In the genomic region with DNA sequence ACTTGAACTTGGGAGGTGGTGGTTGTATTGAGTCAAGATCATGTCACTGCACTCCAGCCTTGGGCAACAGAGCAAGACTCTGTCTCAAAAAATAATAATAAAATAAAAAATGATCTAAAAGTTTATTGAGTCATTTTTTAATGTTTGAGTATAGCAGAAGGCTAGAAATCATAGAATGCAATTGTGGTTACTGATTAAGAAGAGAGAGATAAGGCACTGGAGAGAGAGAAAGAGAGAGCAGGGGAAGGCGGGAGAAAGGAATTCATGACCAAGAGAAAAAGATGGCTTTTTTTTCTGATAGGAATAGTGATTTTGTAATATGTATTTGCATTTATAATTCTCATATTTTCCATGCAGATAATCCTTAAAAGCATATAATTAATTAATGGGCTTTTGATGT, we compare ENCODE assay signal across 1 cellular context.
TF ChIP-seq lines count a peak whose summit lies in the region.

No MANE protein-coding gene starts in this region.

TF ChIP-seq in SK-N-SH treated with all-trans-retinoic acid at 6 μM for 48 hours, 23 proteins besides CTCF, POLR2A, EP300 and RAD21 (continued from another document):
- TF ChIP-seq, protein P1, sequence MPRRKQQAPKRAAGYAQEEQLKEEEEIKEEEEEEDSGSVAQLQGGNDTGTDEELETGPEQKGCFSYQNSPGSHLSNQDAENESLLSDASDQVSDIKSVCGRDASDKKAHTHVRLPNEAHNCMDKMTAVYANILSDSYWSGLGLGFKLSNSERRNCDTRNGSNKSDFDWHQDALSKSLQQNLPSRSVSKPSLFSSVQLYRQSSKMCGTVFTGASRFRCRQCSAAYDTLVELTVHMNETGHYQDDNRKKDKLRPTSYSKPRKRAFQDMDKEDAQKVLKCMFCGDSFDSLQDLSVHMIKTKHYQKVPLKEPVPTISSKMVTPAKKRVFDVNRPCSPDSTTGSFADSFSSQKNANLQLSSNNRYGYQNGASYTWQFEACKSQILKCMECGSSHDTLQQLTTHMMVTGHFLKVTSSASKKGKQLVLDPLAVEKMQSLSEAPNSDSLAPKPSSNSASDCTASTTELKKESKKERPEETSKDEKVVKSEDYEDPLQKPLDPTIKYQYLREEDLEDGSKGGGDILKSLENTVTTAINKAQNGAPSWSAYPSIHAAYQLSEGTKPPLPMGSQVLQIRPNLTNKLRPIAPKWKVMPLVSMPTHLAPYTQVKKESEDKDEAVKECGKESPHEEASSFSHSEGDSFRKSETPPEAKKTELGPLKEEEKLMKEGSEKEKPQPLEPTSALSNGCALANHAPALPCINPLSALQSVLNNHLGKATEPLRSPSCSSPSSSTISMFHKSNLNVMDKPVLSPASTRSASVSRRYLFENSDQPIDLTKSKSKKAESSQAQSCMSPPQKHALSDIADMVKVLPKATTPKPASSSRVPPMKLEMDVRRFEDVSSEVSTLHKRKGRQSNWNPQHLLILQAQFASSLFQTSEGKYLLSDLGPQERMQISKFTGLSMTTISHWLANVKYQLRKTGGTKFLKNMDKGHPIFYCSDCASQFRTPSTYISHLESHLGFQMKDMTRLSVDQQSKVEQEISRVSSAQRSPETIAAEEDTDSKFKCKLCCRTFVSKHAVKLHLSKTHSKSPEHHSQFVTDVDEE (CRISPR knock-in tag; IDR thresholded peaks at IDR 0.05), result no peak
- TF ChIP-seq OSR1 (CRISPR knock-in tag; IDR thresholded peaks at IDR 0.05) (no peak), ZFP3 (CRISPR knock-in tag; IDR thresholded peaks at IDR 0.05) (no peak), BACH2 (CRISPR knock-in tag; IDR thresholded peaks at IDR 0.05; ENCODE audit: borderline replicate concordance) (no peak), PPARA (CRISPR knock-in tag; IDR thresholded peaks at IDR 0.05; ENCODE audit: borderline replicate concordance) (no peak), TCF4 (CRISPR knock-in tag; IDR thresholded peaks at IDR 0.05; ENCODE audit: borderline replicate concordance) (no peak), ZNF8 (CRISPR knock-in tag; IDR thresholded peaks at IDR 0.05) (no peak), ISL1 (CRISPR knock-in tag; IDR thresholded peaks at IDR 0.05) (peak; percentile 84), ZFP30 (CRISPR knock-in tag; IDR thresholded peaks at IDR 0.05) (no peak), TOX (CRISPR knock-in tag; IDR thresholded peaks at IDR 0.05; ENCODE audit: borderline replicate concordance) (no peak), RARB (CRISPR knock-in tag; IDR thresholded peaks at IDR 0.05) (no peak), ARNTL (CRISPR knock-in tag; IDR thresholded peaks at IDR 0.05; ENCODE audit: borderline replicate concordance, low read depth) (no peak), ZNF70 (CRISPR knock-in tag; IDR thresholded peaks at IDR 0.05) (no peak), CSDC2 (CRISPR knock-in tag; IDR thresholded peaks at IDR 0.05) (no peak), ESRRG (CRISPR knock-in tag; IDR thresholded peaks at IDR 0.05) (no peak)
- TF ChIP-seq, protein P2, sequence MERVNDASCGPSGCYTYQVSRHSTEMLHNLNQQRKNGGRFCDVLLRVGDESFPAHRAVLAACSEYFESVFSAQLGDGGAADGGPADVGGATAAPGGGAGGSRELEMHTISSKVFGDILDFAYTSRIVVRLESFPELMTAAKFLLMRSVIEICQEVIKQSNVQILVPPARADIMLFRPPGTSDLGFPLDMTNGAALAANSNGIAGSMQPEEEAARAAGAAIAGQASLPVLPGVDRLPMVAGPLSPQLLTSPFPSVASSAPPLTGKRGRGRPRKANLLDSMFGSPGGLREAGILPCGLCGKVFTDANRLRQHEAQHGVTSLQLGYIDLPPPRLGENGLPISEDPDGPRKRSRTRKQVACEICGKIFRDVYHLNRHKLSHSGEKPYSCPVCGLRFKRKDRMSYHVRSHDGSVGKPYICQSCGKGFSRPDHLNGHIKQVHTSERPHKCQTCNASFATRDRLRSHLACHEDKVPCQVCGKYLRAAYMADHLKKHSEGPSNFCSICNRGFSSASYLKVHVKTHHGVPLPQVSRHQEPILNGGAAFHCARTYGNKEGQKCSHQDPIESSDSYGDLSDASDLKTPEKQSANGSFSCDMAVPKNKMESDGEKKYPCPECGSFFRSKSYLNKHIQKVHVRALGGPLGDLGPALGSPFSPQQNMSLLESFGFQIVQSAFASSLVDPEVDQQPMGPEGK (CRISPR knock-in tag; IDR thresholded peaks at IDR 0.05; ENCODE audit: borderline replicate concordance), result 0 out of 2 replicates have a peak, but pooled peaks have one; percentile 25
- TF ChIP-seq, protein P3, sequence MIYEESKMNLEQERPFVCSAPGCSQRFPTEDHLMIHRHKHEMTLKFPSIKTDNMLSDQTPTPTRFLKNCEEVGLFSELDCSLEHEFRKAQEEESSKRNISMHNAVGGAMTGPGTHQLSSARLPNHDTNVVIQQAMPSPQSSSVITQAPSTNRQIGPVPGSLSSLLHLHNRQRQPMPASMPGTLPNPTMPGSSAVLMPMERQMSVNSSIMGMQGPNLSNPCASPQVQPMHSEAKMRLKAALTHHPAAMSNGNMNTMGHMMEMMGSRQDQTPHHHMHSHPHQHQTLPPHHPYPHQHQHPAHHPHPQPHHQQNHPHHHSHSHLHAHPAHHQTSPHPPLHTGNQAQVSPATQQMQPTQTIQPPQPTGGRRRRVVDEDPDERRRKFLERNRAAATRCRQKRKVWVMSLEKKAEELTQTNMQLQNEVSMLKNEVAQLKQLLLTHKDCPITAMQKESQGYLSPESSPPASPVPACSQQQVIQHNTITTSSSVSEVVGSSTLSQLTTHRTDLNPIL (CRISPR knock-in tag; IDR thresholded peaks at IDR 0.05; ENCODE audit: low read depth), result peak; percentile 30; the same call in 1 of the 2 replicates
- TF ChIP-seq, protein P4, sequence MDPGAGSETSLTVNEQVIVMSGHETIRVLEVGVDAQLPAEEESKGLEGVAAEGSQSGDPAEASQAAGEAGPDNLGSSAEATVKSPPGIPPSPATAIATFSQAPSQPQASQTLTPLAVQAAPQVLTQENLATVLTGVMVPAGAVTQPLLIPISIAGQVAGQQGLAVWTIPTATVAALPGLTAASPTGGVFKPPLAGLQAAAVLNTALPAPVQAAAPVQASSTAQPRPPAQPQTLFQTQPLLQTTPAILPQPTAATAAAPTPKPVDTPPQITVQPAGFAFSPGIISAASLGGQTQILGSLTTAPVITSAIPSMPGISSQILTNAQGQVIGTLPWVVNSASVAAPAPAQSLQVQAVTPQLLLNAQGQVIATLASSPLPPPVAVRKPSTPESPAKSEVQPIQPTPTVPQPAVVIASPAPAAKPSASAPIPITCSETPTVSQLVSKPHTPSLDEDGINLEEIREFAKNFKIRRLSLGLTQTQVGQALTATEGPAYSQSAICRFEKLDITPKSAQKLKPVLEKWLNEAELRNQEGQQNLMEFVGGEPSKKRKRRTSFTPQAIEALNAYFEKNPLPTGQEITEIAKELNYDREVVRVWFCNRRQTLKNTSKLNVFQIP (CRISPR knock-in tag; IDR thresholded peaks at IDR 0.05; ENCODE audit: borderline replicate concordance, low read depth), result no peak
